ENCODE assay signal across 21 cellular contexts in the genomic region with DNA sequence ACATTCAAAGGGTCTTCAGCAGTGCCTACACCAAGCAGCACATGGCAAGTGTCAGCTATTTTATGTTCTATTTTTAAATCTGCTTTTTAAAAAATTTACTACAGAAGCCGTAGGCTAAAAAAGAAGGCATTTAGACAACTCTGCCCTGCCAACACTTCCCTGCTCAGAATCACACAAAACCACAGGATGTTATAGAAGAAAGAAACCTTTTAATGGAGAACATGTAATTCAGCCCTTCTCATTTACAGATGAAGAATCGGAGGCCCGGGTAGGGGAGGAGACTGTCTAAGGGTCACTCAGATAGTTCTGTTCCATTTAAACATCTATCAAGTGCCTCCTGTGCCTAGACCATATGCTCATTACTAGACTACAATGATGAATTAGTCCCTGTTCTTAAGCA.
"Had no signal": no experiment of that assay in that cellular context is flagged by ENCODE, and none has a peak within 500 bp of the region (broad histone marks: within the 10 kb centered on the region; RNA-seq: fewer than 3 reads in every experiment).

No MANE protein-coding gene starts in this region.

- H3K4me1 ChIP-seq: breast epithelium, heart left ventricle, prostate gland, right atrium auricular region had no signal

- H3K36me3 ChIP-seq: breast epithelium, gastrocnemius medialis, heart left ventricle, neural progenitor cell, prostate gland, right atrium auricular region, suprapubic skin had no signal

- H3K27ac ChIP-seq: breast epithelium, coronary artery, gastrocnemius medialis, heart left ventricle, neural progenitor cell, prostate gland, right atrium auricular region, suprapubic skin had no signal

- H3K27me3 ChIP-seq: gastrocnemius medialis, neural progenitor cell, right atrium auricular region, suprapubic skin had no signal

- H3K9me3 ChIP-seq: breast epithelium, gastrocnemius medialis, heart left ventricle, mucosa of descending colon, prostate gland, right atrium auricular region, suprapubic skin had no signal

- DNase-seq: activated B cell treated with CpG ODN at 0.5 μM for 24 hours; activated CD4-positive, alpha-beta memory T cell treated with anti-CD3 and anti-CD28 coated beads for 36 hours; activated CD4-positive, alpha-beta T cell treated with anti-CD3 and anti-CD28 coated beads for 4 hours; activated naive CD8-positive, alpha-beta T cell treated with anti-CD3 and anti-CD28 coated beads, Interleukin-2, amount 10 ng/mL, durations not matched to agents 7 days and 5 days; activated T-cell treated with anti-CD3 and anti-CD28 coated beads for 4 hours; gastrocnemius medialis; heart left ventricle; kidney glomerular epithelial cell; left ventricle myocardium superior; mesenchymal stem cell; naive thymus-derived CD4-positive, alpha-beta T cell; stimulated activated naive CD8-positive, alpha-beta T cell treated with anti-CD3 and anti-CD28 coated beads, Interleukin-15, amount 100 ng/mL, for 72 hours; T-helper 2 cell; trophoblast cell had no signal

- H3K4me3 ChIP-seq: breast epithelium, coronary artery, gastrocnemius medialis, heart left ventricle, mucosa of descending colon, neural progenitor cell, prostate gland, right atrium auricular region, suprapubic skin had no signal

- ATAC-seq: gastrocnemius medialis; heart left ventricle; left ventricle myocardium superior; naive thymus-derived CD4-positive, alpha-beta T cell; stimulated activated naive CD8-positive, alpha-beta T cell treated with anti-CD3 and anti-CD28 coated beads, Interleukin-15, amount 100 ng/mL, for 72 hours had no signal
